In genomic region chr3:33131328-33132018, GRCh38 we compare ENCODE assay signal across 8 cellular contexts. TPM values are rescaled to one million over a fixed set of nuclear protein-coding genes. Genes with fewer than 3 reads are reported as not detected.
DNase-seq lines count a peak whose midpoint lies in the region; ATAC-seq and TF ChIP-seq lines count a peak whose summit lies in the region.

No MANE protein-coding gene starts in this region.

- no peaks in the 10 kb centered on the region for H3K9me3 ChIP-seq in CD4-positive, CD25-positive, alpha-beta regulatory T cell (ENCODE audit: control insufficient read depth in 2 of 2, low read length in 2 of 2)
- no peaks in the 10 kb centered on the region for H3K9me3 ChIP-seq in fibroblast of lung (ENCODE audit: control insufficient read depth, insufficient read depth, low read depth, low read length)

- H3K36me3 ChIP-seq in CD4-positive, CD25-positive, alpha-beta regulatory T cell (ENCODE audit: control insufficient read depth, insufficient read depth, low read length), result peaks cover 37% of the 10 kb centered on the region
- H3K36me3 ChIP-seq in fibroblast of lung (ENCODE audit: control insufficient read depth, insufficient read depth, low read length), result peaks cover 7% of the 10 kb centered on the region

- H3K79me2 ChIP-seq in fibroblast of lung (ENCODE audit: control insufficient read depth, insufficient read depth, low read length), result no peaks in the 10 kb centered on the region

- peak; percentile 8 to 72 (median 44) for DNase-seq in CD4-positive, CD25-positive, alpha-beta regulatory T cell
- DNase-seq in NCI-H2227 (lab: John Stamatoyannopoulos, UW; ENCODE audit: unreplicated experiment) (peak; percentile 52), fibroblast of lung (ENCODE audit: low read depth in 2 of 2) (peak; percentile 71 to 72), 8988T (no peak)
- peak; percentile 45 for DNase-seq in activated CD4-positive, alpha-beta T cell treated with anti-CD3 and anti-CD28 coated beads for 48 hours

- H3K9ac ChIP-seq in fibroblast of lung (ENCODE audit: insufficient read depth, low read length), result no peak overlapping the region

- no peaks in the 10 kb centered on the region for H3K9me3 Mint-ChIP-seq in CD4-positive, CD25-positive, alpha-beta regulatory T cell
- H3K9me3 Mint-ChIP-seq in nephron, result no peaks in the 10 kb centered on the region

- ATAC-seq in CD4-positive, CD25-positive, alpha-beta regulatory T cell (ENCODE audit: low read depth in 2 of 2), result peak; percentile 40 to 56
- ATAC-seq in GM18873 (IDR thresholded peaks at IDR 0.05; ENCODE audit: low FRiP score, unreplicated experiment) (peak; percentile 87), HG03103 (IDR thresholded peaks at IDR 0.05; ENCODE audit: low read depth, unreplicated experiment) (peak; percentile 64)

- H3K4me3 ChIP-seq in CD4-positive, CD25-positive, alpha-beta regulatory T cell (ENCODE audit: low read depth, low read length), result no peak overlapping the region
- H3K4me3 ChIP-seq in fibroblast of lung (replicated peaks in 1 of 4; ENCODE audit: control extremely low read depth in 1 of 4, insufficient read depth in 1 of 4, low read depth in 3 of 4, low read length in 4 of 4), result no peak overlapping the region

- H3K27me3 ChIP-seq in CD4-positive, CD25-positive, alpha-beta regulatory T cell (ENCODE audit: control insufficient read depth, insufficient read depth, low read length), result no peaks in the 10 kb centered on the region
- no peaks in the 10 kb centered on the region for H3K27me3 ChIP-seq in fibroblast of lung (ENCODE audit: control insufficient read depth, insufficient read depth, low read length)

- no peak overlapping the region for H3K4me2 ChIP-seq in fibroblast of lung (ENCODE audit: extremely low read depth, insufficient read depth, low read length)

- no peak overlapping the region for H3K27ac Mint-ChIP-seq in CD4-positive, CD25-positive, alpha-beta regulatory T cell
- H3K27ac Mint-ChIP-seq in nephron, result no peak overlapping the region

- H3K4me1 ChIP-seq in CD4-positive, CD25-positive, alpha-beta regulatory T cell (ENCODE audit: control insufficient read depth, insufficient read depth, low read length, poor library complexity, severe bottlenecking), result no peaks in the 10 kb centered on the region
- peaks cover 3% of the 10 kb centered on the region for H3K4me1 ChIP-seq in fibroblast of lung (ENCODE audit: control insufficient read depth, extremely low read depth, insufficient read depth, low read length)

- H3K27ac ChIP-seq in CD4-positive, CD25-positive, alpha-beta regulatory T cell (ENCODE audit: insufficient read depth, low read length, poor library complexity, severe bottlenecking), result no peak overlapping the region
- H3K27ac ChIP-seq in fibroblast of lung (ENCODE audit: insufficient read depth, low read length), result no peak overlapping the region

- H3K4me3 Mint-ChIP-seq in CD4-positive, CD25-positive, alpha-beta regulatory T cell, result no peak overlapping the region
- H3K4me3 Mint-ChIP-seq in nephron, result no peak overlapping the region

- no peaks in the 10 kb centered on the region for H3K27me3 Mint-ChIP-seq in CD4-positive, CD25-positive, alpha-beta regulatory T cell
- H3K27me3 Mint-ChIP-seq in nephron (ENCODE audit: low read depth), result no peaks in the 10 kb centered on the region

- TF ChIP-seq CTCF in fibroblast of lung (conservative IDR thresholded peaks at IDR 0.05 in 1 of 2, IDR thresholded peaks at IDR 0.05 in 1 of 2; ENCODE audit: low read depth in 1 of 2, low read length in 2 of 2) (peak; percentile 61 to 63), nephron (IDR thresholded peaks at IDR 0.05; ENCODE audit: unreplicated experiment in 3 of 3) (peak; percentile 70 to 79 (median 76))

- H3K4me1 Mint-ChIP-seq in CD4-positive, CD25-positive, alpha-beta regulatory T cell, result peaks cover 1 to 16% (median 7%) of the 10 kb centered on the region in 4 donors
- no peaks in the 10 kb centered on the region for H3K4me1 Mint-ChIP-seq in nephron

- H4K20me1 ChIP-seq in fibroblast of lung (ENCODE audit: control insufficient read depth, extremely low read depth, insufficient read depth, low read length), result no peaks in the 10 kb centered on the region

- H3K36me3 Mint-ChIP-seq in CD4-positive, CD25-positive, alpha-beta regulatory T cell, result peaks cover 35% of the 10 kb centered on the region
- H3K36me3 Mint-ChIP-seq in nephron (ENCODE audit: low read depth), result peaks cover 42% of the 10 kb centered on the region

- no peak overlapping the region for H2AFZ ChIP-seq in fibroblast of lung (ENCODE audit: low read length)

RNA-seq across cellular contexts. Expression of gene CRTAP, which starts 17.7 kb away (rescaled TPM):
- 44.0 TPM for total RNA-seq in CD4-positive, CD25-positive, alpha-beta regulatory T cell
- polyA plus RNA-seq in CD4-positive, CD25-positive, alpha-beta regulatory T cell, result 100 to 1,000 TPM in 2 of 4 donors, 10 to 100 TPM in 2; 91.0 to 112 (median 98.8) TPM
- total RNA-seq in fibroblast of lung, result 176 and 318 TPM in 2 replicates
- polyA plus RNA-seq in fibroblast of lung, result 330 and 332 TPM in 2 replicates
- polyA plus RNA-seq in fibroblast of lung (2012), result 252 and 255 TPM in 2 replicates
- 81.0 and 97.8 TPM in 2 replicates for polyA minus RNA-seq in fibroblast of lung (ENCODE audit: low replicate concordance)

RNA-seq across cellular contexts. Expression of gene GLB1, which starts 34.5 kb away (rescaled TPM):
- 42.2 TPM for total RNA-seq in CD4-positive, CD25-positive, alpha-beta regulatory T cell
- 10 to 100 TPM; 52.7 to 73.2 (median 63.8) TPM for polyA plus RNA-seq in CD4-positive, CD25-positive, alpha-beta regulatory T cell
- total RNA-seq in fibroblast of lung, result 63.2 and 88.5 TPM in 2 replicates
- polyA plus RNA-seq in fibroblast of lung, result 80.8 and 85.1 TPM in 2 replicates
- 54.3 and 56.2 TPM in 2 replicates for polyA plus RNA-seq in fibroblast of lung (2012)
- 48.1 and 63.2 TPM in 2 replicates for polyA minus RNA-seq in fibroblast of lung (ENCODE audit: low replicate concordance)

RNA-seq across cellular contexts. Expression of gene TMPPE, which starts 34.5 kb away (rescaled TPM):
- total RNA-seq in CD4-positive, CD25-positive, alpha-beta regulatory T cell, result 11.3 TPM
- 1 to 10 TPM in 3 of 4 donors, under 1 TPM in 1; 0.99 to 2.0 (median 1.9) TPM for polyA plus RNA-seq in CD4-positive, CD25-positive, alpha-beta regulatory T cell
- 3.1 and 3.3 TPM in 2 replicates for total RNA-seq in fibroblast of lung
- polyA plus RNA-seq in fibroblast of lung, result 2.9 and 3.2 TPM in 2 replicates
- 1.1 and 1.3 TPM in 2 replicates for polyA plus RNA-seq in fibroblast of lung (2012)
- 11.5 and 17.3 TPM in 2 replicates for polyA minus RNA-seq in fibroblast of lung (ENCODE audit: low replicate concordance)
